Comparison of ENCODE assay signal across 22 cellular contexts in genomic region chr15:51720201-51720995, GRCh38. TPM values are rescaled to one million over a fixed set of nuclear protein-coding genes. Genes with fewer than 3 reads are reported as not detected.
"Had no signal": no experiment of that assay in that cellular context is flagged by ENCODE, and none has a peak within 500 bp of the region (broad histone marks: within the 10 kb centered on the region; RNA-seq: fewer than 3 reads in every experiment).

No MANE protein-coding gene starts in this region.

- H3K9me3 ChIP-seq: body of pancreas, ovary, upper lobe of left lung had no signal

- H3K27me3 ChIP-seq: body of pancreas, ovary, upper lobe of left lung had no signal

- H3K4me3 Mint-ChIP-seq: activated CD4-positive, alpha-beta T cell treated with anti-CD3 and anti-CD28 coated beads, Interleukin-2, amount 10 ng/mL, durations not matched to agents 24 days and 14 days; activated CD8-positive, alpha-beta T cell treated with anti-CD3 and anti-CD28 coated beads, Interleukin-2, amount 10 ng/mL, durations not matched to agents 7 days and 5 days; activated naive CD4-positive, alpha-beta T cell treated with anti-CD3 and anti-CD28 coated beads, Interleukin-2, amount 50 U/mL, for 24 hours; naive thymus-derived CD4-positive, alpha-beta T cell had no signal

- H3K9me3 Mint-ChIP-seq: activated CD4-positive, alpha-beta T cell treated with anti-CD3 and anti-CD28 coated beads, Interleukin-2, amount 10 ng/mL, durations not matched to agents 24 days and 14 days; activated naive CD4-positive, alpha-beta T cell treated with anti-CD3 and anti-CD28 coated beads, Interleukin-2, amount 50 U/mL, for 24 hours; naive thymus-derived CD4-positive, alpha-beta T cell had no signal

- H3K4me3 ChIP-seq: body of pancreas, coronary artery, lung, ovary, upper lobe of left lung had no signal

- DNase-seq: activated CD4-positive, alpha-beta T cell treated with anti-CD3 and anti-CD28 coated beads, Interleukin-2, amount 10 ng/mL, durations not matched to agents 24 days and 14 days; activated CD4-positive, CD25-positive, alpha-beta regulatory T cell; activated CD8-positive, alpha-beta memory T cell treated with anti-CD3 and anti-CD28 coated beads, Interleukin-2, amount 50 U/mL, for 4 hours; activated CD8-positive, alpha-beta T cell treated with anti-CD3 and anti-CD28 coated beads, Interleukin-2, amount 10 ng/mL, durations not matched to agents 7 days and 5 days; activated effector memory CD4-positive, alpha-beta T cell treated with anti-CD3 and anti-CD28 coated beads, Interleukin-2, amount 50 U/mL, for 16 hours; activated T-cell treated with anti-CD3 and anti-CD28 coated beads, Interleukin-2, amount 50 U/mL, for 48 hours; amniotic stem cell; body of pancreas; caudate nucleus; foreskin melanocyte; midbrain; naive thymus-derived CD4-positive, alpha-beta T cell; ovary; stimulated activated CD4-positive, alpha-beta T cell treated with anti-CD3 and anti-CD28 coated beads, Interleukin-15, amount 100 ng/mL, for 24 hours; stimulated activated CD4-positive, alpha-beta T cell treated with anti-CD3 and anti-CD28 coated beads, Interleukin-4, amount 100 ng/mL, for 1 hour; stimulated activated naive CD4-positive, alpha-beta T cell treated with Interleukin-2 at 50 U/mL for 16 hours; T-helper 2 cell; upper lobe of left lung had no signal

- ATAC-seq: activated CD8-positive, alpha-beta T cell treated with anti-CD3 and anti-CD28 coated beads, Interleukin-2, amount 10 ng/mL, durations not matched to agents 7 days and 5 days; naive thymus-derived CD4-positive, alpha-beta T cell had no signal

- H3K4me1 ChIP-seq: body of pancreas had no signal

- H3K27me3 Mint-ChIP-seq: activated CD4-positive, alpha-beta T cell treated with anti-CD3 and anti-CD28 coated beads, Interleukin-2, amount 10 ng/mL, durations not matched to agents 24 days and 14 days; activated naive CD4-positive, alpha-beta T cell treated with anti-CD3 and anti-CD28 coated beads, Interleukin-2, amount 50 U/mL, for 24 hours; naive thymus-derived CD4-positive, alpha-beta T cell had no signal

- H3K36me3 ChIP-seq: ovary had no signal

- H3K27ac Mint-ChIP-seq: activated CD4-positive, alpha-beta T cell treated with anti-CD3 and anti-CD28 coated beads, Interleukin-2, amount 10 ng/mL, durations not matched to agents 24 days and 14 days; activated CD8-positive, alpha-beta T cell treated with anti-CD3 and anti-CD28 coated beads, Interleukin-2, amount 10 ng/mL, durations not matched to agents 7 days and 5 days; activated naive CD4-positive, alpha-beta T cell treated with anti-CD3 and anti-CD28 coated beads, Interleukin-2, amount 50 U/mL, for 24 hours had no signal

- H3K27ac ChIP-seq: body of pancreas, coronary artery, ovary had no signal

RNA-seq across cellular contexts. Expression of gene SCG3, which starts 39.1 kb away (rescaled TPM):
- total RNA-seq: activated CD4-positive, alpha-beta T cell treated with anti-CD3 and anti-CD28 coated beads, Interleukin-2, amount 10 ng/mL, durations not matched to agents 24 days and 14 days; activated CD8-positive, alpha-beta T cell treated with anti-CD3 and anti-CD28 coated beads, Interleukin-2, amount 10 ng/mL, durations not matched to agents 7 days and 5 days; fibroblast of lung; naive thymus-derived CD4-positive, alpha-beta T cell had no signal
- polyA plus RNA-seq: fibroblast of lung; naive thymus-derived CD4-positive, alpha-beta T cell had no signal
